Comparison of ENCODE assay signal across 23 cellular contexts in the genomic region with DNA sequence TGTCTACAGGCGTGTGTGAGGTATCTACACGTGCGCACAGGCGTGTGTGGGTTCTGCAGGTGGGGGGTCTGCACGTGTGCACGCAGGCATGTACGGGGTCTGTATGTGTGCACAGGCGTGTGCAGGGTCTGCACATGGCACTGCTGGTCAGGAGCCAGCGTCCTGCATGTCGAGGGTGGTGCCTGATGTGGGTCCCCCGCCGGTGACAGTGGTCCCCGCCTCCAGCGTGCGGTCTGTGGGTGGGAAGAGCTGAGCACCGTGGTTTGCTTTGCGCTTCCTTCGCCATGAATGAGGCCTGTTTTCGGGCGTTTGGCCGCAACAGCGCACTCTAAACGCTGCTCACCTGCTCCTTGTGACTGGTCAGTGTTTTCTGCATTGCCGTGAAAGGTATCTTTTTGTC.
"Had no signal": no experiment of that assay in that cellular context is flagged by ENCODE, and none has a peak within 500 bp of the region (broad histone marks: within the 10 kb centered on the region; RNA-seq: fewer than 3 reads in every experiment).

No MANE protein-coding gene starts in this region.

- H3K9me3 ChIP-seq: thyroid gland had no signal

- H3K4me1 Mint-ChIP-seq: activated naive CD8-positive, alpha-beta T cell treated with anti-CD3 and anti-CD28 coated beads, Interleukin-2, amount 50 U/mL, for 24 hours had no signal

- H3K4me3 Mint-ChIP-seq: activated CD4-positive, alpha-beta memory T cell treated with anti-CD3 and anti-CD28 coated beads for 36 hours; activated naive CD8-positive, alpha-beta T cell treated with anti-CD3 and anti-CD28 coated beads, Interleukin-2, amount 50 U/mL, for 24 hours; activated T-cell treated with anti-CD3 and anti-CD28 coated beads, Interleukin-2, amount 50 U/mL, for 72 hours; immature natural killer cell; memory B cell; stimulated activated naive CD8-positive, alpha-beta T cell treated with anti-CD3 and anti-CD28 coated beads, Interleukin-15, Interleukin-2, amounts not matched to agents 100 ng/mL and 50 ng/mL, for 24 hours; T-helper 1 cell treated with Interleukin-12 subunit alpha and Interleukin-12 subunit beta and Interleukin-4 antibody, amounts not matched to agents 30 μg/mL and 1 μg/mL, for 36 hours had no signal

- DNase-seq: activated CD4-positive, alpha-beta memory T cell treated with anti-CD3 and anti-CD28 coated beads for 36 hours; activated CD4-positive, alpha-beta T cell treated with anti-CD3 and anti-CD28 coated beads for 48 hours; activated naive CD4-positive, alpha-beta T cell treated with anti-CD3 and anti-CD28 coated beads, Interleukin-2, amount 50 U/mL, for 16 hours; activated naive CD8-positive, alpha-beta T cell treated with anti-CD3 and anti-CD28 coated beads, Interleukin-2, amount 50 U/mL, for 24 hours; activated T-cell treated with anti-CD3 and anti-CD28 coated beads, Interleukin-2, amount 50 U/mL, for 72 hours; body of pancreas; dermis blood vessel endothelial cell; effector memory CD4-positive, alpha-beta T cell; glutamatergic neuron; immature natural killer cell; left ventricle myocardium superior; retina; stimulated activated CD4-positive, alpha-beta T cell treated with anti-CD3 and anti-CD28 coated beads, Interleukin-12 subunit alpha, Interleukin-12 subunit beta, amount 100 ng/mL, for 4 hours; stimulated activated CD4-positive, alpha-beta T cell treated with anti-CD3 and anti-CD28 coated beads, Interleukin-4, amount 100 ng/mL, for 4 hours; substantia nigra; thyroid gland had no signal

- H3K27ac Mint-ChIP-seq: activated CD4-positive, alpha-beta memory T cell treated with anti-CD3 and anti-CD28 coated beads for 36 hours; activated naive CD8-positive, alpha-beta T cell treated with anti-CD3 and anti-CD28 coated beads, Interleukin-2, amount 50 U/mL, for 24 hours; activated T-cell treated with anti-CD3 and anti-CD28 coated beads, Interleukin-2, amount 50 U/mL, for 72 hours; memory B cell; progenitor cell of endocrine pancreas; stimulated activated naive CD8-positive, alpha-beta T cell treated with anti-CD3 and anti-CD28 coated beads, Interleukin-15, Interleukin-2, amounts not matched to agents 100 ng/mL and 50 ng/mL, for 24 hours; T-helper 1 cell treated with Interleukin-12 subunit alpha and Interleukin-12 subunit beta and Interleukin-4 antibody, amounts not matched to agents 30 μg/mL and 1 μg/mL, for 36 hours had no signal

- H3K27me3 Mint-ChIP-seq: activated CD4-positive, alpha-beta memory T cell treated with anti-CD3 and anti-CD28 coated beads for 36 hours; activated naive CD8-positive, alpha-beta T cell treated with anti-CD3 and anti-CD28 coated beads, Interleukin-2, amount 50 U/mL, for 24 hours; memory B cell; progenitor cell of endocrine pancreas; stimulated activated naive CD8-positive, alpha-beta T cell treated with anti-CD3 and anti-CD28 coated beads, Interleukin-15, Interleukin-2, amounts not matched to agents 100 ng/mL and 50 ng/mL, for 24 hours had no signal

- H3K4me3 ChIP-seq: body of pancreas, cardiac muscle cell, esophagus muscularis mucosa, hepatocyte, thyroid gland had no signal

- H3K27me3 ChIP-seq: body of pancreas, cardiac muscle cell, esophagus muscularis mucosa, hepatocyte, thyroid gland had no signal

- H3K27ac ChIP-seq: body of pancreas, cardiac muscle cell, esophagus muscularis mucosa, hepatocyte, thyroid gland had no signal

- H3K36me3 ChIP-seq: cardiac muscle cell had no signal

- H3K9me3 Mint-ChIP-seq: activated naive CD8-positive, alpha-beta T cell treated with anti-CD3 and anti-CD28 coated beads, Interleukin-2, amount 50 U/mL, for 24 hours; memory B cell had no signal

- H3K4me1 ChIP-seq: body of pancreas, esophagus muscularis mucosa, thyroid gland had no signal

- ATAC-seq: activated naive CD8-positive, alpha-beta T cell treated with anti-CD3 and anti-CD28 coated beads, Interleukin-2, amount 50 U/mL, for 24 hours; body of pancreas; left ventricle myocardium superior had no signal
